ENCODE assay signal across 17 cellular contexts in the genomic region with DNA sequence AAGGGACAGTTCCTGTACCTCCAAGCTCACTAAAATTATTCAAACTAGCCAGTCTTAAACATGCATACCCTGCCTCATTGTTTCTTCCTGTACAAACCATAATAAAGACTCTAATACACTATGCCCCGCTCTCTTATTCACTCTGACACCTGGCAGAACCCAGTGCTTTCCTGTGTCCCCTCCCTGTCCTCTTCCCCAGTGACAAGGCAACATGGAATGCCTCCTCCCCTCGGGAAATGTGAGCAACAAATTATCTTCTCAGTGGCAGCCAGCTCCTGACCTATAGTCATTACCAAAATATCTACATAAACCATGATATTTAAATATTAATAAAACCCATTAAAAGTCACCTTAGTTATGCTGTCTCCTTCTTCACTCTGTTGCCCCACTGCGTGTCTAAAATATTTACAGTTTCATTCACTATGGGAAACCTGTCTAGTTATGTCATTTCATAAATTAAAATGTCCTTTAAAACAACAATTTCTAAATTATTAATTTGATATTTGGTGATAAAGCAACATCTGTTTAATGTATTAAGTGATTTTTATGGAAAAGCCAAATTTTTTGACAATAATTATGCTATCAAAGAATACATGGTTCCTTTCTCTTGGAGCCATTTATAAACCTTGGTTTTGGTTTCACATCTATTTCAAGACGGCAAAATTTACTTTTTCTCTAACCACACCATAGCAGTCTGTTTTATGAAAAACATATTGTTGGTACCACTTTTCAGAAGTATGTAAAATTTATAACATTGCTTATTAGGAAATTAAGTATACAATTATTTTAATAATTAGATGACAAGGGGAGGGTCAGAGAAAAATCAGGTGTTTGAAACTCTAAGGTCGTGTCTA.
DNase-seq lines count a peak whose midpoint lies in the region; ATAC-seq and TF ChIP-seq lines count a peak whose summit lies in the region.
"Had no signal": no experiment of that assay in that cellular context is flagged by ENCODE, and none has a peak within 500 bp of the region (broad histone marks: within the 10 kb centered on the region; RNA-seq: fewer than 3 reads in every experiment).

No MANE protein-coding gene starts in this region.

- TF ChIP-seq CTCF in GM10248 (IDR thresholded peaks at IDR 0.05; ENCODE audit: control extremely low read depth, extremely low read depth, low read depth, missing control alignments): no peak

- DNase-seq in OCI-M2 (lab: John Stamatoyannopoulos, UW; ENCODE audit: unreplicated experiment) (no peak), G401 (ENCODE audit: low spot score) (no peak), GM10248 (ENCODE audit: extremely low spot score) (no peak)
- DNase-seq in stimulated activated CD4-positive, alpha-beta T cell treated with anti-CD3 and anti-CD28 coated beads, Interleukin-15, amount 100 ng/mL, for 24 hours: no peak
- DNase-seq: activated CD4-positive, alpha-beta T cell treated with anti-CD3 and anti-CD28 coated beads for 48 hours; activated naive CD8-positive, alpha-beta T cell treated with anti-CD3 and anti-CD28 coated beads, Interleukin-2, amount 10 ng/mL, durations not matched to agents 7 days and 5 days; activated T-cell treated with anti-CD3 and anti-CD28 coated beads, Interleukin-2, amount 50 U/mL, for 24 hours; hippocampal formation; left cardiac atrium; NCI-H2029; NCI-H774; Right ventricle myocardium superior; stimulated activated naive CD4-positive, alpha-beta T cell had no signal

- ATAC-seq in GM18499 (IDR thresholded peaks at IDR 0.05; ENCODE audit: insufficient read depth, unreplicated experiment) (peak; percentile 56), GM19455 (IDR thresholded peaks at IDR 0.05; ENCODE audit: unreplicated experiment) (peak; percentile 52), HG02798 (IDR thresholded peaks at IDR 0.05; ENCODE audit: poor library complexity, unreplicated experiment) (peak; percentile 67), HG03575 (IDR thresholded peaks at IDR 0.05; ENCODE audit: extremely low read depth, insufficient number of reproducible peaks, low FRiP score, unreplicated experiment) (peak; percentile 53)
- ATAC-seq: left cardiac atrium had no signal

- POLR2A ChIA-PET in GM10248 (lab: Yijun Ruan, JAX): no interaction called here

- CTCF ChIA-PET in GM10248 (lab: Yijun Ruan, JAX): no interaction called here

- in situ Hi-C loops in G401 (cut with HindIII; ENCODE audit: low sequenced_read_pairs): no loop called here
